Comparison of ENCODE assay signal across 1 cellular context in the genomic region with DNA sequence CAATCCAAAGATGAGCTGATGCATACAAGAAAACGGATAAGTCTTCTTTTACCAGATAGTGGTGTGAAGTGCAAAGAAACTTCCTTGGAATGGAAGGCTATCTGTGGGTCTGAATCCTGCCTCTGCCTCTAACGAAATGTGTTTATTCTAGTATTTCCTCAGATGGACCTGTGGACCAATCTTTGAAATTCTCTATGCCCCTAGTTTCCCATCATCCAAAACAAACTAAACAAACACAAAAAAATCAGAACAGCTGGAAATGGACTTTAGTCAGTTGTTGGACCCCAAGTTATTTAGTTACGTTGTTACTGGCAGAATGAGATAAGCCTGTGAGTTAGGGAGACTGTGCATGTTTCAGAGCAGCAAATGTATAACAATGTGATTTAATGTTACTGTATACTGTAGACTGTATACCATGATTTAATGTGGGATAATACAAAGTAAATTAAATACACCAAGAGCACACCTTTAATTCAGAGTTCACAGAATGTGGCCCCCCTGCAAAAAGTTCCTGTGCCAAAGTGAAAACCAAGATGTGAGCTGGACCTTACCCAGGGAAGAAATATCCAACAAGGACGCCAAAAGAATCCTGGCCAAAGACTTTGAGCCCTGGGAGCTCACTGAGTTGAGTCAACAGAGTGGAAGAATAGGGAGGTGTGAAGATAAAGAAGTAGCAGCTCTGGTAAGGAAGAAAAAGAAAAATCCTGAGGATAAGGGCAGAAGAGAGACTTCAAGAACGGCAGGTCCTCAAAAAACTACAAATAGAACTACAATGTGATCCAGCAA.
A peak's percentile ranks its signal among the peaks of the same experiment; 100 is the strongest.
TF ChIP-seq lines count a peak whose summit lies in the region.

No MANE protein-coding gene starts in this region.

TF ChIP-seq in liver, 16 proteins besides CTCF, POLR2A, EP300 and RAD21 (continued from another document):
- TF ChIP-seq, protein P1, sequence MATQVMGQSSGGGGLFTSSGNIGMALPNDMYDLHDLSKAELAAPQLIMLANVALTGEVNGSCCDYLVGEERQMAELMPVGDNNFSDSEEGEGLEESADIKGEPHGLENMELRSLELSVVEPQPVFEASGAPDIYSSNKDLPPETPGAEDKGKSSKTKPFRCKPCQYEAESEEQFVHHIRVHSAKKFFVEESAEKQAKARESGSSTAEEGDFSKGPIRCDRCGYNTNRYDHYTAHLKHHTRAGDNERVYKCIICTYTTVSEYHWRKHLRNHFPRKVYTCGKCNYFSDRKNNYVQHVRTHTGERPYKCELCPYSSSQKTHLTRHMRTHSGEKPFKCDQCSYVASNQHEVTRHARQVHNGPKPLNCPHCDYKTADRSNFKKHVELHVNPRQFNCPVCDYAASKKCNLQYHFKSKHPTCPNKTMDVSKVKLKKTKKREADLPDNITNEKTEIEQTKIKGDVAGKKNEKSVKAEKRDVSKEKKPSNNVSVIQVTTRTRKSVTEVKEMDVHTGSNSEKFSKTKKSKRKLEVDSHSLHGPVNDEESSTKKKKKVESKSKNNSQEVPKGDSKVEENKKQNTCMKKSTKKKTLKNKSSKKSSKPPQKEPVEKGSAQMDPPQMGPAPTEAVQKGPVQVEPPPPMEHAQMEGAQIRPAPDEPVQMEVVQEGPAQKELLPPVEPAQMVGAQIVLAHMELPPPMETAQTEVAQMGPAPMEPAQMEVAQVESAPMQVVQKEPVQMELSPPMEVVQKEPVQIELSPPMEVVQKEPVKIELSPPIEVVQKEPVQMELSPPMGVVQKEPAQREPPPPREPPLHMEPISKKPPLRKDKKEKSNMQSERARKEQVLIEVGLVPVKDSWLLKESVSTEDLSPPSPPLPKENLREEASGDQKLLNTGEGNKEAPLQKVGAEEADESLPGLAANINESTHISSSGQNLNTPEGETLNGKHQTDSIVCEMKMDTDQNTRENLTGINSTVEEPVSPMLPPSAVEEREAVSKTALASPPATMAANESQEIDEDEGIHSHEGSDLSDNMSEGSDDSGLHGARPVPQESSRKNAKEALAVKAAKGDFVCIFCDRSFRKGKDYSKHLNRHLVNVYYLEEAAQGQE (IDR thresholded peaks at IDR 0.05) = peak; percentile 87
- TF ChIP-seq HNF4A (conservative IDR thresholded peaks at IDR 0.05) (peak; percentile 98 to 99), FOXA1 (IDR thresholded peaks at IDR 0.05) (peak; percentile 79), JUND (IDR thresholded peaks at IDR 0.05) (peak; percentile 72 to 92), YY1 (IDR thresholded peaks at IDR 0.05) (peak; percentile 74)
- TF ChIP-seq, protein P2, sequence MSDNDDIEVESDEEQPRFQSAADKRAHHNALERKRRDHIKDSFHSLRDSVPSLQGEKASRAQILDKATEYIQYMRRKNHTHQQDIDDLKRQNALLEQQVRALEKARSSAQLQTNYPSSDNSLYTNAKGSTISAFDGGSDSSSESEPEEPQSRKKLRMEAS (IDR thresholded peaks at IDR 0.05) = peak; percentile 85
- TF ChIP-seq, protein P3, sequence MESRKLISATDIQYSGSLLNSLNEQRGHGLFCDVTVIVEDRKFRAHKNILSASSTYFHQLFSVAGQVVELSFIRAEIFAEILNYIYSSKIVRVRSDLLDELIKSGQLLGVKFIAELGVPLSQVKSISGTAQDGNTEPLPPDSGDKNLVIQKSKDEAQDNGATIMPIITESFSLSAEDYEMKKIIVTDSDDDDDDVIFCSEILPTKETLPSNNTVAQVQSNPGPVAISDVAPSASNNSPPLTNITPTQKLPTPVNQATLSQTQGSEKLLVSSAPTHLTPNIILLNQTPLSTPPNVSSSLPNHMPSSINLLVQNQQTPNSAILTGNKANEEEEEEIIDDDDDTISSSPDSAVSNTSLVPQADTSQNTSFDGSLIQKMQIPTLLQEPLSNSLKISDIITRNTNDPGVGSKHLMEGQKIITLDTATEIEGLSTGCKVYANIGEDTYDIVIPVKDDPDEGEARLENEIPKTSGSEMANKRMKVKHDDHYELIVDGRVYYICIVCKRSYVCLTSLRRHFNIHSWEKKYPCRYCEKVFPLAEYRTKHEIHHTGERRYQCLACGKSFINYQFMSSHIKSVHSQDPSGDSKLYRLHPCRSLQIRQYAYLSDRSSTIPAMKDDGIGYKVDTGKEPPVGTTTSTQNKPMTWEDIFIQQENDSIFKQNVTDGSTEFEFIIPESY (IDR thresholded peaks at IDR 0.05) = peak; percentile 85
